Comparison of ENCODE assay signal across 8 cellular contexts in genomic region chr12:16076553-16076952, GRCh38.
A peak's percentile ranks its signal among the peaks of the same experiment; 100 is the strongest.
DNase-seq lines count a peak whose midpoint lies in the region; ATAC-seq and TF ChIP-seq lines count a peak whose summit lies in the region.

No MANE protein-coding gene starts in this region.

- no peaks in the 10 kb centered on the region for H3K9me3 Mint-ChIP-seq in WTC11

- H3K4me1 Mint-ChIP-seq in WTC11, result no peaks in the 10 kb centered on the region

- ATAC-seq in HG02763 (IDR thresholded peaks at IDR 0.05; ENCODE audit: unreplicated experiment) (peak; percentile 85), WTC11 (peak; percentile 97), mucosa of descending colon (peak; percentile 88)

- H3K4me1 ChIP-seq in mucosa of descending colon (ENCODE audit: low read depth), result no peaks in the 10 kb centered on the region

- DNase-seq in A172 (ENCODE audit: low spot score), result peak; percentile 4
- peak; percentile 18 for DNase-seq in GM13976 (ENCODE audit: low spot score)
- DNase-seq in NCI-H1417 treated with DMSO at 0.1 percent for 48 hours (lab: John Stamatoyannopoulos, UW), result peak; percentile 53
- DNase-seq in WTC11 (ENCODE audit: low spot score), result no peak
- peak in 1 of 3 donors; percentile 31 for DNase-seq in mucosa of descending colon
- DNase-seq in amygdala (lab: John Stamatoyannopoulos, UW), result no peak
- no peak for DNase-seq in dorsolateral prefrontal cortex

- intact Hi-C loops in mucosa of descending colon (cut with DNase I, micrococcal nuclease), result no loop called here
- intact Hi-C loops in dorsolateral prefrontal cortex (cut with DNase I), result no loop called here

- H3K27me3 ChIP-seq in dorsolateral prefrontal cortex, result peaks cover 0 to 2% (median 0%) of the 10 kb centered on the region in 45 donors

- CTCF ChIA-PET in WTC11 (lab: Charles Lee), result interaction anchor here (0.7 to 1.4 kb wide), 14 partner anchors 10 to 534 kb away, joined by 3 to 10 read pairs (median 4); no protein-coding TSS in a partner anchor

- H3K27ac ChIP-seq in dorsolateral prefrontal cortex, result no peak overlapping the region

- no peaks in the 10 kb centered on the region for H3K9me3 ChIP-seq in mucosa of descending colon

- POLR2A ChIA-PET in WTC11 (lab: Charles Lee), result no interaction called here

- H3K36me3 ChIP-seq in mucosa of descending colon (ENCODE audit: low read depth), result no peaks in the 10 kb centered on the region

- H3K27ac Mint-ChIP-seq in WTC11, result no peak overlapping the region

- in situ Hi-C loops in GM13976 (cut with MboI; ENCODE audit: low sequenced_read_pairs, unreplicated experiment), result no loop called here

- no peaks in the 10 kb centered on the region; the same call in 1 of the 2 replicates for H3K27me3 Mint-ChIP-seq in WTC11 (ENCODE audit: low read depth)

- no peaks in the 10 kb centered on the region for H3K36me3 Mint-ChIP-seq in WTC11

- no peak overlapping the region for H3K4me3 Mint-ChIP-seq in WTC11

- TF ChIP-seq CTCF in GM13976 (IDR thresholded peaks at IDR 0.05; ENCODE audit: borderline replicate concordance, control extremely low read depth, extremely low read depth, insufficient read depth, missing control alignments) (peak; percentile 39), WTC11 (IDR thresholded peaks at IDR 0.05) (peak; percentile 32; the same call in 1 of the 2 replicates), mucosa of descending colon (IDR thresholded peaks at IDR 0.05) (peak; percentile 26), dorsolateral prefrontal cortex (IDR thresholded peaks at IDR 0.05 in 54 of 56, conservative IDR thresholded peaks at IDR 0.05 in 2 of 56; ENCODE audit: low read depth in 1 of 56, partially characterized antibody in 56 of 56) (peak in 16 of 56 donors; percentile 8 to 45 (median 19))

- no peak overlapping the region for H3K4me3 ChIP-seq in mucosa of descending colon
- H3K4me3 ChIP-seq in dorsolateral prefrontal cortex, result no peak overlapping the region

TF ChIP-seq in WTC11, 78 proteins besides CTCF, POLR2A, EP300 and RAD21:
- TF ChIP-seq FOXP1 (CRISPR knock-in tag; IDR thresholded peaks at IDR 0.05; ENCODE audit: borderline replicate concordance), result no peak
- TF ChIP-seq, protein P1, sequence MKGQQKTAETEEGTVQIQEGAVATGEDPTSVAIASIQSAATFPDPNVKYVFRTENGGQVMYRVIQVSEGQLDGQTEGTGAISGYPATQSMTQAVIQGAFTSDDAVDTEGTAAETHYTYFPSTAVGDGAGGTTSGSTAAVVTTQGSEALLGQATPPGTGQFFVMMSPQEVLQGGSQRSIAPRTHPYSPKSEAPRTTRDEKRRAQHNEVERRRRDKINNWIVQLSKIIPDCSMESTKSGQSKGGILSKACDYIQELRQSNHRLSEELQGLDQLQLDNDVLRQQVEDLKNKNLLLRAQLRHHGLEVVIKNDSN (CRISPR knock-in tag; IDR thresholded peaks at IDR 0.05), result no peak
- no peak for TF ChIP-seq ZNF317 (CRISPR knock-in tag; IDR thresholded peaks at IDR 0.05; ENCODE audit: borderline replicate concordance, low read depth)
- TF ChIP-seq PRRX2 (CRISPR knock-in tag; IDR thresholded peaks at IDR 0.05), result no peak
- no peak for TF ChIP-seq ETV6 (CRISPR knock-in tag; IDR thresholded peaks at IDR 0.05)
- TF ChIP-seq ZNF281 (CRISPR knock-in tag; IDR thresholded peaks at IDR 0.05), result no peak
- TF ChIP-seq, protein P2, sequence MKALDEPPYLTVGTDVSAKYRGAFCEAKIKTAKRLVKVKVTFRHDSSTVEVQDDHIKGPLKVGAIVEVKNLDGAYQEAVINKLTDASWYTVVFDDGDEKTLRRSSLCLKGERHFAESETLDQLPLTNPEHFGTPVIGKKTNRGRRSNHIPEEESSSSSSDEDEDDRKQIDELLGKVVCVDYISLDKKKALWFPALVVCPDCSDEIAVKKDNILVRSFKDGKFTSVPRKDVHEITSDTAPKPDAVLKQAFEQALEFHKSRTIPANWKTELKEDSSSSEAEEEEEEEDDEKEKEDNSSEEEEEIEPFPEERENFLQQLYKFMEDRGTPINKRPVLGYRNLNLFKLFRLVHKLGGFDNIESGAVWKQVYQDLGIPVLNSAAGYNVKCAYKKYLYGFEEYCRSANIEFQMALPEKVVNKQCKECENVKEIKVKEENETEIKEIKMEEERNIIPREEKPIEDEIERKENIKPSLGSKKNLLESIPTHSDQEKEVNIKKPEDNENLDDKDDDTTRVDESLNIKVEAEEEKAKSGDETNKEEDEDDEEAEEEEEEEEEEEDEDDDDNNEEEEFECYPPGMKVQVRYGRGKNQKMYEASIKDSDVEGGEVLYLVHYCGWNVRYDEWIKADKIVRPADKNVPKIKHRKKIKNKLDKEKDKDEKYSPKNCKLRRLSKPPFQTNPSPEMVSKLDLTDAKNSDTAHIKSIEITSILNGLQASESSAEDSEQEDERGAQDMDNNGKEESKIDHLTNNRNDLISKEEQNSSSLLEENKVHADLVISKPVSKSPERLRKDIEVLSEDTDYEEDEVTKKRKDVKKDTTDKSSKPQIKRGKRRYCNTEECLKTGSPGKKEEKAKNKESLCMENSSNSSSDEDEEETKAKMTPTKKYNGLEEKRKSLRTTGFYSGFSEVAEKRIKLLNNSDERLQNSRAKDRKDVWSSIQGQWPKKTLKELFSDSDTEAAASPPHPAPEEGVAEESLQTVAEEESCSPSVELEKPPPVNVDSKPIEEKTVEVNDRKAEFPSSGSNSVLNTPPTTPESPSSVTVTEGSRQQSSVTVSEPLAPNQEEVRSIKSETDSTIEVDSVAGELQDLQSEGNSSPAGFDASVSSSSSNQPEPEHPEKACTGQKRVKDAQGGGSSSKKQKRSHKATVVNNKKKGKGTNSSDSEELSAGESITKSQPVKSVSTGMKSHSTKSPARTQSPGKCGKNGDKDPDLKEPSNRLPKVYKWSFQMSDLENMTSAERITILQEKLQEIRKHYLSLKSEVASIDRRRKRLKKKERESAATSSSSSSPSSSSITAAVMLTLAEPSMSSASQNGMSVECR (CRISPR knock-in tag; IDR thresholded peaks at IDR 0.05; ENCODE audit: borderline replicate concordance), result no peak
- TF ChIP-seq, protein P3, sequence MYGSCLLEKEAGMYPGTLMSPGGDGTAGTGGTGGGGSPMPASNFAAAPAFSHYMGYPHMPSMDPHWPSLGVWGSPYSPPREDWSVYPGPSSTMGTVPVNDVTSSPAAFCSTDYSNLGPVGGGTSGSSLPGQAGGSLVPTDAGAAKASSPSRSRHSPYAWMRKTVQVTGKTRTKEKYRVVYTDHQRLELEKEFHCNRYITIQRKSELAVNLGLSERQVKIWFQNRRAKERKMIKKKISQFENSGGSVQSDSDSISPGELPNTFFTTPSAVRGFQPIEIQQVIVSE (CRISPR knock-in tag; IDR thresholded peaks at IDR 0.05; ENCODE audit: borderline replicate concordance), result no peak
- TF ChIP-seq GABPB1 (CRISPR knock-in tag; IDR thresholded peaks at IDR 0.05), result no peak
TF ChIP-seq in WTC11: peak in this region for 0.

Comparison
In these comparisons a context has a peak if more than half of its experiments do, and no peak if none do; other contexts are left out.
1. DNase-seq: peak in A172 (single experiment), GM13976 (single experiment) and NCI-H1417 treated with DMSO at 0.1 percent for 48 hours (single experiment); none in WTC11 (single experiment), amygdala (0 of 56) and dorsolateral prefrontal cortex (0 of 10).
2. Peak in every context shown above with its lines, with median percentiles within 50 percentile points of each other: ATAC-seq.